8 cellular contexts compared by ENCODE assay signal in the genomic region with DNA sequence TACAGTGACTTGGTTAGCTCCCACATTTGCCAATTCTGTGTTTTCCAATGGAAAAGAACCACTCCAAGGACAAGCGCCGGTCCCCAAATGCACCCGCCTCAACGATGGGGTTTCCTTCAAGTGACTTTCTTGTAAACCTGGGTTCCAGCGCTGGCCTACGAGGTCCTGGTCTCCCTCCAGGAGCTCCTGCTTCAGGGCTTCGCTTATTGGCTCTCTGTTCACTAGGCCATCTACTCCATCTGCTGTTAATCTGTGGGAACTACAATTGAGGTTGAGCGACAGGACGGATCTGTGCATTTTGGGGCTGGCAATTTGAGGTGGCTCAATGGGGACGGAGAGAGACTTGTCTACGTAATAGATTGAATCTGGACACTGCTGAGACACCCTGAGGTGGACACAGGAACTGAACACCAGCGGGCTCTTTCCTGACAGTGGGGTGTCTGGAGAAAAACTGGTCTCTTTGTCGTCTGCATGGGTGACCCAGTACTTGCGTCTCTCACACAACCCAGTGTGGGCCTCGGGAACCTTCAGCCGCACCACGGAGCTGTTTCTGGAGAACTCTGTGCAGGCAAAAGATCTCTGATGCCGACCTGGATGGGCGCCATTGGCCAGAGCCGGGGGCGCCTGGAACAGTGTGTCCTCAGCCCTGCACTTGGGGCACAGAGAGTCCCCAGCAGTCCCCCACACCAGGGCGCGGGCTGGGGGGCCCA.
DNase-seq lines count a peak whose midpoint lies in the region; ATAC-seq, FAIRE-seq and TF ChIP-seq lines count a peak whose summit lies in the region.

No MANE protein-coding gene starts in this region.

- H3K4me3 ChIP-seq in GM12878, result no peak overlapping the region
- no peak overlapping the region for H3K4me3 ChIP-seq in smooth muscle cell

- H3K4me1 ChIP-seq in GM12878 (ENCODE audit: control insufficient read depth, insufficient read depth, low read length), result no peaks in the 10 kb centered on the region
- H3K4me1 ChIP-seq in smooth muscle cell (ENCODE audit: low read depth), result no peaks in the 10 kb centered on the region

- H3K79me2 ChIP-seq in GM12878 (ENCODE audit: control insufficient read depth, insufficient read depth, low read length) (no peaks in the 10 kb centered on the region), smooth muscle cell (ENCODE audit: low read depth) (no peaks in the 10 kb centered on the region)

- 25% methylated on average over 21 of the region's 23 CpGs for WGBS in GM12878 (ENCODE audit: insufficient coverage, insufficient replicate concordance, low lambda C conversion rate, missing lambda C conversion rate)
- 60% methylated on average over 23 of the region's 23 CpGs for WGBS in smooth muscle cell (ENCODE audit: low lambda C conversion rate)

- H4K20me1 ChIP-seq in GM12878 (ENCODE audit: control insufficient read depth, insufficient read depth) (no peaks in the 10 kb centered on the region), smooth muscle cell (ENCODE audit: low read depth) (no peaks in the 10 kb centered on the region)

- peak; percentile 62 for TF ChIP-seq RAD21 in GM12878 (IDR thresholded peaks at IDR 0.05; ENCODE audit: insufficient read depth, low read depth, low read length)

- no peaks in the 10 kb centered on the region for H3F3A ChIP-seq in smooth muscle cell (ENCODE audit: low read depth)

- H3K9ac ChIP-seq in GM12878 (ENCODE audit: control insufficient read depth, insufficient read depth, low read length), result no peak overlapping the region
- H3K9ac ChIP-seq in smooth muscle cell (ENCODE audit: low read depth), result no peak overlapping the region

- POLR2A ChIA-PET in GM12878 (lab: Charles Lee), result no interaction called here

- H3K27me3 ChIP-seq in GM12878 (replicated peaks in 1 of 2; ENCODE audit: control insufficient read depth in 2 of 2, insufficient read depth in 2 of 2, low read length in 1 of 2) (no peaks in the 10 kb centered on the region), smooth muscle cell (ENCODE audit: low read depth) (no peaks in the 10 kb centered on the region)

- ATAC-seq in GM12878, result no peak
- no peak for ATAC-seq in GM18907 (IDR thresholded peaks at IDR 0.05; ENCODE audit: unreplicated experiment)
- no peak for ATAC-seq in HG03521 (IDR thresholded peaks at IDR 0.05; ENCODE audit: unreplicated experiment)

- FAIRE-seq in GM12878 (lab: Jason Lieb, UNC), result no peak

- no peak overlapping the region for H3K4me2 ChIP-seq in GM12878 (ENCODE audit: control insufficient read depth, insufficient read depth)
- no peak overlapping the region for H3K4me2 ChIP-seq in smooth muscle cell

- intact Hi-C loops in GM12878 (cut with micrococcal nuclease; ENCODE audit: unreplicated experiment), result loop anchor here (1.0 to 2.0 kb wide), 2 partner anchors 522 to 635 kb away; no protein-coding TSS in a partner anchor

- no peak for TF ChIP-seq EP300 in GM12878 (IDR thresholded peaks at IDR 0.05; ENCODE audit: borderline replicate concordance in 1 of 2, control insufficient read depth in 1 of 2, low read depth in 2 of 2, low read length in 2 of 2)

- BruUV-seq in GM12878 (replicated peaks; lab: Mats Ljungman, UMichigan), result no TSS peak

- no peak overlapping the region for H3K27ac ChIP-seq in GM12878 (ENCODE audit: control insufficient read depth, insufficient read depth)
- H3K27ac ChIP-seq in smooth muscle cell (ENCODE audit: low read depth), result no peak overlapping the region

- RAD21 ChIA-PET in GM12878 (lab: Charles Lee; ENCODE audit: unreplicated experiment), result interaction anchor here (0.8 to 1.3 kb wide), 2 partner anchors 520 to 522 kb away, joined by 3 to 9 read pairs; no protein-coding TSS in a partner anchor

- CTCF ChIA-PET in GM12878 (lab: Yijun Ruan, JAX), result interaction anchor here (0.6 to 1.4 kb wide), 7 partner anchors 436 to 622 kb away, joined by 3 to 18 read pairs (median 3); no protein-coding TSS in a partner anchor

- H3K36me3 ChIP-seq in GM12878 (ENCODE audit: control insufficient read depth in 2 of 2, insufficient read depth in 2 of 2, low read length in 1 of 2) (no peaks in the 10 kb centered on the region), smooth muscle cell (ENCODE audit: low read depth) (no peaks in the 10 kb centered on the region)

- H2AFZ ChIP-seq in GM12878 (ENCODE audit: control insufficient read depth, low read depth, low read length) (no peak overlapping the region), smooth muscle cell (ENCODE audit: low read depth) (no peak overlapping the region)

- H3K9me3 ChIP-seq in GM12878 (replicated peaks; ENCODE audit: control insufficient read depth, insufficient read depth, low read length) (no peaks in the 10 kb centered on the region), smooth muscle cell (replicated peaks; ENCODE audit: low read depth) (no peaks in the 10 kb centered on the region)

- DNase-seq in AML-193 (lab: John Stamatoyannopoulos, UW) (peak; percentile 6 to 31), GM13976 (ENCODE audit: low spot score) (peak; percentile 49), NCI-H1092 treated with DMSO at 0.1 percent for 48 hours (lab: John Stamatoyannopoulos, UW) (peak; percentile 24), GM12878 (ENCODE audit: low read depth, low spot score) (no peak), hippocampal formation (lab: John Stamatoyannopoulos, UW) (peak; percentile 27 to 48), smooth muscle cell (lab: John Stamatoyannopoulos, UW; ENCODE audit: unreplicated experiment) (no peak)

- in situ Hi-C loops in GM13976 (cut with MboI; ENCODE audit: low sequenced_read_pairs, unreplicated experiment), result loop anchor here (25.0 kb wide), 1 partner anchor 517 kb away; no protein-coding TSS in a partner anchor
- in situ Hi-C loops in GM12878 (cut with MboI), result no loop called here

- SMC1A ChIA-PET in GM12878 (lab: Charles Lee; ENCODE audit: uncharacterized antibody, unreplicated experiment), result interaction anchor here (0.6 to 2.0 kb wide), 5 partner anchors 17 to 524 kb away, joined by 3 to 13 read pairs (median 4); no protein-coding TSS in a partner anchor

- TF ChIP-seq CTCF in GM13976 (IDR thresholded peaks at IDR 0.05; ENCODE audit: borderline replicate concordance, control extremely low read depth, extremely low read depth, insufficient read depth, missing control alignments), result peak; percentile 29
- TF ChIP-seq CTCF in GM12878 (IDR thresholded peaks at IDR 0.05 in 2 of 3, conservative IDR thresholded peaks at IDR 0.05 in 1 of 3; ENCODE audit: control insufficient read depth in 2 of 3, extremely low read depth in 1 of 3, insufficient read depth in 1 of 3, low read depth in 3 of 3, low read length in 3 of 3), result peak; percentile 10 to 48 (median 43); a peak in 5 of 6 replicates
- TF ChIP-seq CTCF in smooth muscle cell (IDR thresholded peaks at IDR 0.05; ENCODE audit: borderline replicate concordance, insufficient read depth, poor library complexity, severe bottlenecking), result peak; percentile 79

- TF ChIP-seq POLR2A in GM12878 (IDR thresholded peaks at IDR 0.05; ENCODE audit: low read depth, low read length), result no peak

TF ChIP-seq in GM12878, 131 proteins besides CTCF, POLR2A, EP300 and RAD21:
- TF ChIP-seq ASH2L (IDR thresholded peaks at IDR 0.05; ENCODE audit: borderline replicate concordance, low read depth), result no peak
- peak; percentile 57 for TF ChIP-seq SMC3 (IDR thresholded peaks at IDR 0.05; ENCODE audit: borderline replicate concordance, low read length)
- no peak for TF ChIP-seq RCOR1 (conservative IDR thresholded peaks at IDR 0.05; ENCODE audit: low read depth, low read length)

Comparison
In these comparisons a context has a peak if more than half of its experiments do, and no peak if none do; other contexts are left out.
1. DNase-seq: peak in AML-193 (2 of 2), GM13976 (single experiment), NCI-H1092 treated with DMSO at 0.1 percent for 48 hours (single experiment) and hippocampal formation (2 of 2); none in GM12878 (single experiment) and smooth muscle cell (single experiment).
2. CTCF ChIP-seq: peak in every context shown above with its lines; median percentile 79 in smooth muscle cell; 43 in GM12878; 29 in GM13976.